In the genomic region with DNA sequence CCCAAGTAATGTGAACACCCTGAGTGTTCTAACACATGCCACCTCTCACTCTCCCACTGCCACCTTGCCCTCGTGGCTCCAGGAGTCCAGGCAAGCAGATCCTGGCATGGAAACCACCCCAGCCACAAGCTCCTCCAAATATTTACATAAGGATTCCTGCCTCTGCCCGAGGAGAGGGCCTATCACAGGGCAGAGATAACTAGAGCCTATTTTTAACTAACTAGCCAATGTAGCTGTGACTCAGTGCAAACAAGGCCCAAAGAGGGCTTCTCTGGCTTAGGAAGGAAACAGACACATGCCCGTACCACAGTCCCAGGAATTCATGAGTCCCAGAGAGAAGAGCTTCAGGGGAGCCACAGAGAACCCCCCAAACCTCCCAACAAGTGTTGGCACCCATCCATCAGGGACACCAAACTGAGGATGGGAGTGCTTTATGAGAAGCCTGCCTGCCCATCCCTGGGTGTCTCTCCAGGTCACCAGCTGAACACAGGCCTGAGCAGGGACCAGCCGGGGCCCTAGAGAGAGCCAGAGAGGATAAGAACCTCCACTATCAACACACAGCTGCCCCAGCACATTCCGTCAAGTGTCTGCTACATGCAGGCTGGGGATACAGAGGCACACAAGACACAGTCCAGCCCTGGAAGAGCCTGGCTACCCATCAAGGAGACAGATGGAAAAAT, we compare ENCODE assay signal across 9 cellular contexts. TPM values are rescaled to one million over a fixed set of nuclear protein-coding genes. Genes with fewer than 3 reads are reported as not detected.
A peak's percentile ranks its signal among the peaks of the same experiment; 100 is the strongest.
DNase-seq lines count a peak whose midpoint lies in the region; ATAC-seq and TF ChIP-seq lines count a peak whose summit lies in the region.
"Had no signal": no experiment of that assay in that cellular context is flagged by ENCODE, and none has a peak within 500 bp of the region (broad histone marks: within the 10 kb centered on the region; RNA-seq: fewer than 3 reads in every experiment).

No MANE protein-coding gene starts in this region.

- in situ Hi-C loops in Panc1 (cut with HindIII; ENCODE audit: low pct_unique_long_range_greater_than_20kb, low sequenced_read_pairs), result no loop called here

- H3K9me3 ChIP-seq in Panc1 (ENCODE audit: control insufficient read depth, insufficient read depth, low read depth, low read length) (no peaks in the 10 kb centered on the region), ovary (no peaks in the 10 kb centered on the region)

- no peak overlapping the region for H3K4me3 ChIP-seq in Panc1 (ENCODE audit: low read depth in 2 of 2, low read length in 2 of 2)
- no peak overlapping the region for H3K4me3 ChIP-seq in epithelial cell of proximal tubule (ENCODE audit: low read depth, low read length)
- no peak overlapping the region for H3K4me3 ChIP-seq in ovary

- H3K4me3 Mint-ChIP-seq in Calu3 (ENCODE audit: low read depth, unreplicated experiment), result peak overlapping the region; percentile 12

- WGBS in ovary, 3 donors, result 20 to 52% (median 26%) methylated on average over 5 of the region's 5 CpGs

- intact Hi-C loops in Calu3 (cut with micrococcal nuclease; ENCODE audit: unreplicated experiment), result loop anchor here (5.0 kb wide), 1 partner anchor 91 kb away; no protein-coding TSS in a partner anchor
- intact Hi-C loops in Panc1 (cut with micrococcal nuclease; ENCODE audit: unreplicated experiment), result no loop called here
- intact Hi-C loops in ovary (cut with DNase I), result no loop called here

- no peak for TF ChIP-seq EP300 in ovary (IDR thresholded peaks at IDR 0.05)

- peaks cover 8% of the 10 kb centered on the region for H3K36me3 Mint-ChIP-seq in Calu3 (ENCODE audit: insufficient read depth, unreplicated experiment)

- no peaks in the 10 kb centered on the region for H3K9me3 Mint-ChIP-seq in Calu3 (ENCODE audit: low read depth, unreplicated experiment)

- POLR2A ChIA-PET in Panc1 (lab: Charles Lee), result no interaction called here

- H3K27ac ChIP-seq in Panc1 (ENCODE audit: low read length) (no peak overlapping the region), ovary (peak overlapping the region; percentile 23 to 83)

- H3K27me3 Mint-ChIP-seq in Calu3 (ENCODE audit: unreplicated experiment), result no peaks in the 10 kb centered on the region

- H3K27ac Mint-ChIP-seq in Calu3 (ENCODE audit: unreplicated experiment), result peak overlapping the region; percentile 37

- no peak for TF ChIP-seq POLR2A in ovary (IDR thresholded peaks at IDR 0.05)

- H3K36me3 ChIP-seq in Panc1 (ENCODE audit: control insufficient read depth, insufficient read depth, low read length) (no peaks in the 10 kb centered on the region), ovary (no peaks in the 10 kb centered on the region)

- peak; percentile 64 for DNase-seq in Calu3
- DNase-seq in Panc1 (ENCODE audit: low read depth, low spot score), result peak; percentile 18
- DNase-seq in epithelial cell of proximal tubule (ENCODE audit: low read depth), result peak; percentile 38
- no peak for DNase-seq in ovary
- no peak for DNase-seq in T-helper 1 cell
- DNase-seq in NCI-H446 (lab: John Stamatoyannopoulos, UW), result no peak
- DNase-seq in NCI-H128 (lab: John Stamatoyannopoulos, UW; ENCODE audit: unreplicated experiment), result no peak
- DNase-seq: NCI-H1694 treated with DMSO at 0.1 percent for 48 hours had no signal

- H3K27me3 ChIP-seq in Panc1 (ENCODE audit: control insufficient read depth, insufficient read depth, low read length) (no peaks in the 10 kb centered on the region), ovary (no peaks in the 10 kb centered on the region)

- BruUV-seq in Calu3 (replicated peaks; lab: Mats Ljungman, UMichigan), result no TSS peak
- BruUV-seq in Panc1 (replicated peaks; lab: Mats Ljungman, UMichigan), result no TSS peak

- H3K4me1 ChIP-seq in Panc1 (ENCODE audit: control insufficient read depth, insufficient read depth, low read length) (peaks cover 4% of the 10 kb centered on the region; the same call in 1 of the 2 replicates), ovary (ENCODE audit: insufficient read depth) (peaks cover 59% of the 10 kb centered on the region)

- H3K4me1 Mint-ChIP-seq in Calu3 (ENCODE audit: low read depth, unreplicated experiment), result peaks cover 28% of the 10 kb centered on the region

- TF ChIP-seq CTCF in Calu3 (IDR thresholded peaks at IDR 0.05; ENCODE audit: unreplicated experiment), result no peak
- no peak for TF ChIP-seq CTCF in Panc1 (IDR thresholded peaks at IDR 0.05)
- no peak for TF ChIP-seq CTCF in epithelial cell of proximal tubule (conservative IDR thresholded peaks at IDR 0.05; ENCODE audit: low read depth, low read length)
- no peak for TF ChIP-seq CTCF in ovary (IDR thresholded peaks at IDR 0.05)

- peak; percentile 63; the same call in 1 of the 2 replicates for ATAC-seq in Panc1
- ATAC-seq in HG03159 (IDR thresholded peaks at IDR 0.05; ENCODE audit: unreplicated experiment), result no peak

- CTCF ChIA-PET in Calu3 (lab: Charles Lee) (interaction anchor here (0.6 to 1.1 kb wide), 6 partner anchors 8 to 943 kb away, joined by 3 to 4 read pairs (median 3); a partner anchor contains a TSS), Panc1 (lab: Charles Lee) (no interaction called here)

RNA-seq across cellular contexts. Expression of a gene that starts 9.2 kb away (rescaled TPM):
- total RNA-seq in Calu3 (2022) (24.5 and 26.7 TPM in 2 replicates), Panc1 (2021; ENCODE audit: unreplicated experiment) (8.7 TPM), epithelial cell of proximal tubule (10.3 and 10.9 TPM in 2 replicates), ovary (10 to 100 TPM; 30.2 to 81.0 (median 52.8) TPM)
- polyA plus RNA-seq in Panc1 (2012; ENCODE audit: insufficient read length), result 6.7 TPM
- 10 to 100 TPM; 32.0 to 61.0 TPM for polyA plus RNA-seq in ovary

RNA-seq across cellular contexts. Expression of a gene that starts 40.8 kb away (rescaled TPM):
- not detected in 2 replicates for total RNA-seq in Calu3 (2022)
- total RNA-seq in Panc1 (2021; ENCODE audit: unreplicated experiment), result not detected
- not detected for polyA plus RNA-seq in Panc1 (2012; ENCODE audit: insufficient read length)
- total RNA-seq in epithelial cell of proximal tubule, result not detected in 2 replicates
- total RNA-seq in ovary, result under 1 TPM in 5 of 7 donors, not detected in 2; under 0.01 to 0.18 (median 0.05) TPM
- polyA plus RNA-seq in ovary, result 1 to 10 TPM in 1 of 2 donors, under 1 TPM in 1; 0.04 to 1.2 TPM

RNA-seq across cellular contexts. Expression of a gene that starts 43.2 kb away (rescaled TPM):
- total RNA-seq in Calu3 (2022) (not detected in 2 replicates), Panc1 (2021; ENCODE audit: unreplicated experiment) (not detected), epithelial cell of proximal tubule (not detected in 2 replicates), ovary (1 to 10 TPM in 1 of 7 donors, under 1 TPM in 6; 0.20 to 2.3 (median 0.55) TPM)
- polyA plus RNA-seq in Panc1 (2012; ENCODE audit: insufficient read length), result 0.12 TPM
- 1 to 10 TPM in 1 of 2 donors, under 1 TPM in 1; 0.41 to 3.5 TPM for polyA plus RNA-seq in ovary

Comparison
In these comparisons a context has a peak if more than half of its experiments do, and no peak if none do; other contexts are left out.
1. DNase-seq: peak in Calu3 (single experiment), Panc1 (single experiment) and epithelial cell of proximal tubule (single experiment); none in ovary (0 of 5), T-helper 1 cell (0 of 5), NCI-H446 (0 of 2) and NCI-H128 (single experiment).